Comparison of ENCODE assay signal across 25 cellular contexts in genomic region chr15:78732634-78733033, GRCh38.
"Had no signal": no experiment of that assay in that cellular context is flagged by ENCODE, and none has a peak within 500 bp of the region (broad histone marks: within the 10 kb centered on the region; RNA-seq: fewer than 3 reads in every experiment).

No MANE protein-coding gene starts in this region.

- H3K27ac Mint-ChIP-seq: activated CD4-positive, alpha-beta T cell treated with anti-CD3 and anti-CD28 coated beads, Interleukin-2, amount 10 ng/mL, durations not matched to agents 7 days and 5 days; activated CD8-positive, alpha-beta T cell treated with anti-CD3 and anti-CD28 coated beads, Interleukin-2, amount 10 ng/mL, durations not matched to agents 7 days and 5 days; activated naive CD4-positive, alpha-beta T cell treated with anti-CD3 and anti-CD28 coated beads, Interleukin-2, amount 10 ng/mL, durations not matched to agents 7 days and 5 days; activated naive CD4-positive, alpha-beta T cell treated with anti-CD3 and anti-CD28 coated beads, Interleukin-2, amount 50 U/mL, for 72 hours; activated naive CD8-positive, alpha-beta T cell treated with anti-CD3 and anti-CD28 coated beads, Interleukin-2, amount 10 ng/mL, durations not matched to agents 7 days and 5 days; activated T-cell treated with anti-CD3 and anti-CD28 coated beads, Interleukin-2, amount 50 U/mL, for 24 hours; activated T-cell treated with anti-CD3 and anti-CD28 coated beads, Interleukin-2, amount 50 U/mL, for 72 hours; dendritic cell treated with granulocyte-macrophage colony-stimulating factor and Interleukin-4, amounts not matched to agents 40 ng/mL and 50 ng/mL, for 4 days; WTC11 had no signal

- DNase-seq: activated CD4-positive, alpha-beta T cell treated with anti-CD3 and anti-CD28 coated beads for 1 hour; activated CD4-positive, alpha-beta T cell treated with anti-CD3 and anti-CD28 coated beads for 4 hours; activated CD4-positive, alpha-beta T cell treated with anti-CD3 and anti-CD28 coated beads, Interleukin-2, amount 10 ng/mL, durations not matched to agents 7 days and 5 days; activated CD4-positive, alpha-beta T cell treated with anti-CD3 and anti-CD28 coated beads, Interleukin-2, amount 50 U/mL, for 4 hours; activated CD8-positive, alpha-beta T cell treated with anti-CD3 and anti-CD28 coated beads, Interleukin-2, amount 10 ng/mL, durations not matched to agents 7 days and 5 days; activated gamma-delta T cell; activated naive CD4-positive, alpha-beta T cell; activated naive CD4-positive, alpha-beta T cell treated with anti-CD3 and anti-CD28 coated beads, Interleukin-2, amount 10 ng/mL, durations not matched to agents 7 days and 5 days; activated naive CD8-positive, alpha-beta T cell treated with anti-CD3 and anti-CD28 coated beads, Interleukin-2, amount 10 ng/mL, durations not matched to agents 7 days and 5 days; activated T-cell treated with anti-CD3 and anti-CD28 coated beads for 4 hours; activated T-cell treated with anti-CD3 and anti-CD28 coated beads, Interleukin-2, amount 50 U/mL, for 24 hours; activated T-cell treated with anti-CD3 and anti-CD28 coated beads, Interleukin-2, amount 50 U/mL, for 72 hours; dorsolateral prefrontal cortex; effector memory CD4-positive, alpha-beta T cell; erythroblast; foreskin keratinocyte; gastrocnemius medialis; glutamatergic neuron; heart left ventricle; T-helper 2 cell had no signal

- ATAC-seq: activated CD8-positive, alpha-beta T cell treated with anti-CD3 and anti-CD28 coated beads, Interleukin-2, amount 10 ng/mL, durations not matched to agents 7 days and 5 days; activated naive CD4-positive, alpha-beta T cell treated with anti-CD3 and anti-CD28 coated beads, Interleukin-2, amount 50 U/mL, for 72 hours; activated T-cell treated with anti-CD3 and anti-CD28 coated beads, Interleukin-2, amount 50 U/mL, for 72 hours; foreskin keratinocyte; gastrocnemius medialis; heart left ventricle; WTC11 had no signal

- H3K36me3 Mint-ChIP-seq: activated naive CD4-positive, alpha-beta T cell treated with anti-CD3 and anti-CD28 coated beads, Interleukin-2, amount 10 ng/mL, durations not matched to agents 7 days and 5 days; activated naive CD4-positive, alpha-beta T cell treated with anti-CD3 and anti-CD28 coated beads, Interleukin-2, amount 50 U/mL, for 72 hours; activated naive CD8-positive, alpha-beta T cell treated with anti-CD3 and anti-CD28 coated beads, Interleukin-2, amount 10 ng/mL, durations not matched to agents 7 days and 5 days; brain; WTC11 had no signal

- H3K9me3 Mint-ChIP-seq: activated CD4-positive, alpha-beta T cell treated with anti-CD3 and anti-CD28 coated beads, Interleukin-2, amount 10 ng/mL, durations not matched to agents 7 days and 5 days; activated naive CD4-positive, alpha-beta T cell treated with anti-CD3 and anti-CD28 coated beads, Interleukin-2, amount 10 ng/mL, durations not matched to agents 7 days and 5 days; activated naive CD4-positive, alpha-beta T cell treated with anti-CD3 and anti-CD28 coated beads, Interleukin-2, amount 50 U/mL, for 72 hours; activated naive CD8-positive, alpha-beta T cell treated with anti-CD3 and anti-CD28 coated beads, Interleukin-2, amount 10 ng/mL, durations not matched to agents 7 days and 5 days; activated T-cell treated with anti-CD3 and anti-CD28 coated beads, Interleukin-2, amount 50 U/mL, for 24 hours; activated T-cell treated with anti-CD3 and anti-CD28 coated beads, Interleukin-2, amount 50 U/mL, for 72 hours; brain; central memory CD8-positive, alpha-beta T cell; dendritic cell treated with granulocyte-macrophage colony-stimulating factor and Interleukin-4, amounts not matched to agents 40 ng/mL and 50 ng/mL, for 4 days; WTC11 had no signal

- H3K4me1 Mint-ChIP-seq: activated CD4-positive, alpha-beta T cell treated with anti-CD3 and anti-CD28 coated beads, Interleukin-2, amount 10 ng/mL, durations not matched to agents 7 days and 5 days; activated naive CD4-positive, alpha-beta T cell treated with anti-CD3 and anti-CD28 coated beads, Interleukin-2, amount 10 ng/mL, durations not matched to agents 7 days and 5 days; central memory CD8-positive, alpha-beta T cell had no signal

- H3K4me3 Mint-ChIP-seq: activated CD4-positive, alpha-beta T cell treated with anti-CD3 and anti-CD28 coated beads, Interleukin-2, amount 10 ng/mL, durations not matched to agents 7 days and 5 days; activated CD8-positive, alpha-beta T cell treated with anti-CD3 and anti-CD28 coated beads, Interleukin-2, amount 10 ng/mL, durations not matched to agents 7 days and 5 days; activated naive CD4-positive, alpha-beta T cell treated with anti-CD3 and anti-CD28 coated beads, Interleukin-2, amount 10 ng/mL, durations not matched to agents 7 days and 5 days; activated naive CD8-positive, alpha-beta T cell treated with anti-CD3 and anti-CD28 coated beads, Interleukin-2, amount 10 ng/mL, durations not matched to agents 7 days and 5 days; activated T-cell treated with anti-CD3 and anti-CD28 coated beads, Interleukin-2, amount 50 U/mL, for 24 hours; activated T-cell treated with anti-CD3 and anti-CD28 coated beads, Interleukin-2, amount 50 U/mL, for 72 hours; brain; central memory CD8-positive, alpha-beta T cell; dendritic cell treated with granulocyte-macrophage colony-stimulating factor and Interleukin-4, amounts not matched to agents 40 ng/mL and 50 ng/mL, for 4 days; WTC11 had no signal
